8 cellular contexts compared by ENCODE assay signal in genomic region chr11:35485656-35486318, GRCh38. TPM values are rescaled to one million over a fixed set of nuclear protein-coding genes. Genes with fewer than 3 reads are reported as not detected.
DNase-seq lines count a peak whose midpoint lies in the region; ATAC-seq and TF ChIP-seq lines count a peak whose summit lies in the region.

No MANE protein-coding gene starts in this region.

- H2AFZ ChIP-seq in OCI-LY1 (ENCODE audit: low read length), result no peak overlapping the region

- H3K9me2 ChIP-seq in OCI-LY1 (ENCODE audit: low read depth, low read length), result no peaks in the 10 kb centered on the region

- H3K36me3 Mint-ChIP-seq in naive thymus-derived CD8-positive, alpha-beta T cell, result peaks cover 0 to 16% (median 3%) of the 10 kb centered on the region in 3 donors
- no peaks in the 10 kb centered on the region for H3K36me3 Mint-ChIP-seq in stimulated activated effector memory CD8-positive, alpha-beta T cell treated with anti-CD3 and anti-CD28 coated beads, Interleukin-12 subunit alpha, Interleukin-12 subunit beta, amount 100 ng/mL, for 72 hours

- H3K27me3 ChIP-seq in OCI-LY1 (ENCODE audit: insufficient read depth, low read length), result no peaks in the 10 kb centered on the region

- H4K20me1 ChIP-seq in OCI-LY1 (ENCODE audit: insufficient read depth, low read length), result no peaks in the 10 kb centered on the region

- peaks cover 2 to 33% (median 13%) of the 10 kb centered on the region in 9 donors for H3K9me3 Mint-ChIP-seq in naive thymus-derived CD8-positive, alpha-beta T cell
- H3K9me3 Mint-ChIP-seq in stimulated activated effector memory CD8-positive, alpha-beta T cell treated with anti-CD3 and anti-CD28 coated beads, Interleukin-12 subunit alpha, Interleukin-12 subunit beta, amount 100 ng/mL, for 72 hours, result peaks cover 5% of the 10 kb centered on the region

- H3K27ac ChIP-seq in OCI-LY1 (ENCODE audit: low read depth, low read length, poor library complexity, severe bottlenecking), result no peak overlapping the region

- no peaks in the 10 kb centered on the region for H3K4me1 Mint-ChIP-seq in naive thymus-derived CD8-positive, alpha-beta T cell
- no peaks in the 10 kb centered on the region for H3K4me1 Mint-ChIP-seq in stimulated activated effector memory CD8-positive, alpha-beta T cell treated with anti-CD3 and anti-CD28 coated beads, Interleukin-12 subunit alpha, Interleukin-12 subunit beta, amount 100 ng/mL, for 72 hours

- ATAC-seq in GM21381 (IDR thresholded peaks at IDR 0.05; ENCODE audit: unreplicated experiment) (peak; percentile 88), esophagus mucosa (peak; percentile 78)
- ATAC-seq in naive thymus-derived CD8-positive, alpha-beta T cell, result peak; percentile 86 to 92
- ATAC-seq in stimulated activated effector memory CD8-positive, alpha-beta T cell treated with anti-CD3 and anti-CD28 coated beads, Interleukin-12 subunit alpha, Interleukin-12 subunit beta, amount 100 ng/mL, for 72 hours, result peak; percentile 81

- H3K9me3 ChIP-seq in OCI-LY1 (ENCODE audit: low read length), result no peaks in the 10 kb centered on the region

- no peaks in the 10 kb centered on the region for H3K79me2 ChIP-seq in OCI-LY1 (ENCODE audit: insufficient read depth, low read length)

- POLR2A ChIA-PET in naive thymus-derived CD8-positive, alpha-beta T cell (lab: Charles Lee), result no interaction called here

- H3K4me3 ChIP-seq in OCI-LY1 (ENCODE audit: low read depth, low read length, poor library complexity, severe bottlenecking), result no peak overlapping the region

- H3K27ac Mint-ChIP-seq in naive thymus-derived CD8-positive, alpha-beta T cell, result no peak overlapping the region
- H3K27ac Mint-ChIP-seq in stimulated activated effector memory CD8-positive, alpha-beta T cell treated with anti-CD3 and anti-CD28 coated beads, Interleukin-12 subunit alpha, Interleukin-12 subunit beta, amount 100 ng/mL, for 72 hours, result no peak overlapping the region

- H3K36me3 ChIP-seq in OCI-LY1 (ENCODE audit: insufficient read depth, low read length), result no peaks in the 10 kb centered on the region

- H3K4me2 ChIP-seq in OCI-LY1 (ENCODE audit: low read length), result no peak overlapping the region

- H3K4me3 Mint-ChIP-seq in naive thymus-derived CD8-positive, alpha-beta T cell, result no peak overlapping the region
- no peak overlapping the region for H3K4me3 Mint-ChIP-seq in stimulated activated effector memory CD8-positive, alpha-beta T cell treated with anti-CD3 and anti-CD28 coated beads, Interleukin-12 subunit alpha, Interleukin-12 subunit beta, amount 100 ng/mL, for 72 hours

- H3K9ac ChIP-seq in OCI-LY1 (ENCODE audit: low read length), result no peak overlapping the region

- peaks cover 32 to 42% (median 38%) of the 10 kb centered on the region in 5 donors for H3K27me3 Mint-ChIP-seq in naive thymus-derived CD8-positive, alpha-beta T cell

- DNase-seq in D341Med (ENCODE audit: low spot score), result peak; percentile 82
- DNase-seq in HUDEP-2 (lab: John Stamatoyannopoulos, UW; ENCODE audit: unreplicated experiment in 76 of 76), result peak in 59 of 76 experiments; percentile 1 to 77 (median 34)
- peak; percentile 62 for DNase-seq in activated T-cell treated with anti-CD3 and anti-CD28 coated beads for 1 hour (ENCODE audit: low read depth)
- DNase-seq in naive thymus-derived CD8-positive, alpha-beta T cell, result peak; percentile 35 to 77 (median 64)
- DNase-seq in stimulated activated effector memory CD8-positive, alpha-beta T cell treated with anti-CD3 and anti-CD28 coated beads, Interleukin-12 subunit alpha, Interleukin-12 subunit beta, amount 100 ng/mL, for 72 hours (ENCODE audit: low spot score in 2 of 2), result peak; percentile 70 to 85

- peak; percentile 86 for TF ChIP-seq CTCF in OCI-LY1 (IDR thresholded peaks at IDR 0.05; ENCODE audit: low read length)

- H3F3A ChIP-seq in OCI-LY1 (ENCODE audit: insufficient read depth, low read length), result no peaks in the 10 kb centered on the region

- H3K4me1 ChIP-seq in OCI-LY1 (ENCODE audit: insufficient read depth, low read length, severe bottlenecking), result no peaks in the 10 kb centered on the region

RNA-seq across cellular contexts. Expression of gene PAMR1, which starts 39.6 kb away (rescaled TPM):
- total RNA-seq in esophagus mucosa, result 0.36 TPM
- not detected for total RNA-seq in naive thymus-derived CD8-positive, alpha-beta T cell
- not detected for polyA plus RNA-seq in naive thymus-derived CD8-positive, alpha-beta T cell
